Comparison of ENCODE assay signal across 14 cellular contexts in the genomic region with DNA sequence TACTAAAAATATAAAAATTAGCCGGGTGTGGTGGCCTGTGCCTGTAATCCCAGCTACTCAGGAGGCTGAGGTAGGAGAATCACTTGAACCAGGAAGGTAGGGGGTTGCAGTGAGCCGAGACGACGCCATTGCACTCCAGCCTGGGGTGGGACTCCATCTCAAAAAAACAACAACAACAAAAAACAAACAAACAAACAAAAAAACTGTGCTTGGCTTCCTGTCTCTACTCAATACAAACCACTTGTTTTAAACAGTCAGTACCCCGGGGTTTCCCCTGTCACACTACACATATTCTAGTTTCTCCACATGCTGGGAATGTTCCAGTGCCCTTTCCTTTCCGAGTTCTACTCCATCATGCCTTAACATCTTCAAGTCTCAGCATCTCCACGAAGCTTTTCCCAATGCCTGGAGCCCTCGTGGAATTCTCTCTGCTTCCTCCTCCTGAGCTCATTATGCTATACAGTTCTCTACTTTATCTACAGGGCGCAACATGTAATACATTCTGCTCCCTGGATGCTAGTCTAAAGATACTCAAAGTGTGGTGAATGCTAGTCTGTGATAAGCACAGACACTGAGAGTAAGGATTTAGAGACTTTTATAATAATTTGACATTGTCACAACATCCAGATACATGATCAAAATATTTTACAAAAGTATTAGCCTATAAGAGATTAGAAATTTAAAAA. TPM values are rescaled to one million over a fixed set of nuclear protein-coding genes. Genes with fewer than 3 reads are reported as not detected.
DNase-seq lines count a peak whose midpoint lies in the region; ATAC-seq and TF ChIP-seq lines count a peak whose summit lies in the region.
"Had no signal": no experiment of that assay in that cellular context is flagged by ENCODE, and none has a peak within 500 bp of the region (broad histone marks: within the 10 kb centered on the region; RNA-seq: fewer than 3 reads in every experiment).

No MANE protein-coding gene starts in this region.

- no peak overlapping the region for H2AK5ac ChIP-seq in IMR-90 (ENCODE audit: low read depth, low read length)

- H3K9ac ChIP-seq in IMR-90 (ENCODE audit: low read depth, low read length) (no peak overlapping the region), skeletal muscle tissue (ENCODE audit: low read depth in 1 of 3, low read length in 3 of 3) (no peak overlapping the region)
- H3K9ac ChIP-seq: BLaER1 had no signal

- DNase-seq in CD14-positive monocyte (ENCODE audit: low spot score) (no peak), IMR-90 (no peak), islet precursor cell (no peak), cardiac septum (ENCODE audit: low spot score) (no peak)
- no peak for DNase-seq in effector memory CD8-positive, alpha-beta T cell
- DNase-seq: DND-41, HCEC 1CT, NCI-H2081, SHP77 had no signal

- no peak overlapping the region for H3K56ac ChIP-seq in IMR-90 (ENCODE audit: extremely low read depth, insufficient read depth, low read length)

- no peaks in the 10 kb centered on the region for H3K9me3 ChIP-seq in IMR-90 (ENCODE audit: control insufficient read depth, insufficient read depth, low read length)
- H3K9me3 ChIP-seq in skeletal muscle tissue (ENCODE audit: control insufficient read depth in 3 of 3, low read length in 3 of 3) = no peaks in the 10 kb centered on the region
- H3K9me3 ChIP-seq: BLaER1 had no signal

- peaks cover 7% of the 10 kb centered on the region for H3K4me1 ChIP-seq in IMR-90 (ENCODE audit: control insufficient read depth, insufficient read depth, low read length)
- H3K4me1 ChIP-seq in skeletal muscle tissue (ENCODE audit: control insufficient read depth in 3 of 3, insufficient read depth in 3 of 3, low read length in 3 of 3) = peaks cover 16 to 19% (median 16%) of the 10 kb centered on the region in 3 donors

- no peak overlapping the region for H3K14ac ChIP-seq in IMR-90 (replicated peaks; ENCODE audit: low read depth, low read length)

- no peak overlapping the region for H4K8ac ChIP-seq in IMR-90 (ENCODE audit: low read depth in 2 of 2, low read length in 2 of 2)

- H3K4me1 Mint-ChIP-seq in CD14-positive monocyte = peaks cover 41% of the 10 kb centered on the region
- H3K4me1 Mint-ChIP-seq in effector memory CD8-positive, alpha-beta T cell (ENCODE audit: low read depth in 2 of 2) = peaks cover 8 to 21% of the 10 kb centered on the region in 2 donors

- TF ChIP-seq POLR2A in IMR-90 (IDR thresholded peaks at IDR 0.05; ENCODE audit: low read depth, low read length) = no peak

- H3K18ac ChIP-seq in IMR-90 (ENCODE audit: low read depth, low read length) = no peak overlapping the region

- H2AFZ ChIP-seq in IMR-90 (replicated peaks; ENCODE audit: low read length, poor library complexity) = no peak overlapping the region

- H3K36me3 ChIP-seq in IMR-90 (ENCODE audit: control insufficient read depth, insufficient read depth, low read length) (peaks cover 21% of the 10 kb centered on the region), skeletal muscle tissue (ENCODE audit: control insufficient read depth in 3 of 3, insufficient read depth in 3 of 3, low read length in 3 of 3) (peaks cover 5 to 12% (median 6%) of the 10 kb centered on the region in 3 donors)

- no peak for TF ChIP-seq RAD21 in IMR-90 (IDR thresholded peaks at IDR 0.05; ENCODE audit: low read length)

- intact Hi-C loops in CD14-positive monocyte (cut with micrococcal nuclease) (loop anchor here (5.0 to 10.0 kb wide), 2 partner anchors 46 to 48 kb away; a partner anchor contains a TSS), IMR-90 (cut with micrococcal nuclease) (no loop called here), cardiac septum (cut with DNase I) (no loop called here)

- H3K27ac Mint-ChIP-seq in CD14-positive monocyte = peak overlapping the region; percentile 78 to 92 (median 87)
- peak overlapping the region; percentile 6 to 63 for H3K27ac Mint-ChIP-seq in effector memory CD8-positive, alpha-beta T cell

- no peak overlapping the region for H3K4me2 ChIP-seq in IMR-90 (ENCODE audit: low read depth, low read length)
- H3K4me2 ChIP-seq: BLaER1 had no signal

- H3K27me3 ChIP-seq in IMR-90 (ENCODE audit: control insufficient read depth, insufficient read depth, low read length) (no peaks in the 10 kb centered on the region), skeletal muscle tissue (ENCODE audit: control insufficient read depth in 3 of 3, insufficient read depth in 3 of 3, low read length in 3 of 3) (no peaks in the 10 kb centered on the region)
- H3K27me3 ChIP-seq: BLaER1 had no signal

- CTCF ChIA-PET in IMR-90 (lab: Yijun Ruan, JAX) = interaction anchor here (0.5 kb wide), 1 partner anchor 189 kb away, joined by 5 read pairs; no protein-coding TSS in a partner anchor

- TF ChIP-seq CTCF in CD14-positive monocyte (IDR thresholded peaks at IDR 0.05) = no peak
- TF ChIP-seq CTCF in IMR-90 (conservative IDR thresholded peaks at IDR 0.05; ENCODE audit: low read depth, low read length) = no peak

- H2BK5ac ChIP-seq in IMR-90 (ENCODE audit: low read depth, low read length, poor library complexity, severe bottlenecking) = no peak overlapping the region

- dilution Hi-C loops in IMR-90 (cut with HindIII; ENCODE audit: low sequenced_read_pairs, unreplicated experiment) = no loop called here

- H2AK9ac ChIP-seq in IMR-90 (replicated peaks; ENCODE audit: low read depth, low read length, poor library complexity) = no peak overlapping the region

- no peak overlapping the region for H4K91ac ChIP-seq in IMR-90 (ENCODE audit: insufficient read depth, low read depth, low read length)

- no peak overlapping the region for H3K23ac ChIP-seq in IMR-90 (ENCODE audit: low read depth, low read length)

- H3K9me1 ChIP-seq in IMR-90 (ENCODE audit: insufficient read depth, low read length) = peaks cover 5% of the 10 kb centered on the region; the same call in 1 of the 2 replicates

- no peak overlapping the region for H3K27ac ChIP-seq in IMR-90 (ENCODE audit: insufficient read depth, low read length)
- H3K27ac ChIP-seq in skeletal muscle tissue (ENCODE audit: low read depth, low read length) = peak overlapping the region; percentile 95
- H3K27ac ChIP-seq: BLaER1 had no signal

- H3K9me3 Mint-ChIP-seq in CD14-positive monocyte = no peaks in the 10 kb centered on the region
- no peaks in the 10 kb centered on the region for H3K9me3 Mint-ChIP-seq in effector memory CD8-positive, alpha-beta T cell

- H3K4me3 Mint-ChIP-seq in CD14-positive monocyte = no peak overlapping the region
- H3K4me3 Mint-ChIP-seq in effector memory CD8-positive, alpha-beta T cell = no peak overlapping the region

- H3K4me3 ChIP-seq in IMR-90 (ENCODE audit: insufficient read depth, low read depth, low read length) (no peak overlapping the region), skeletal muscle tissue (ENCODE audit: low read length in 3 of 3) (no peak overlapping the region)
- H3K4me3 ChIP-seq: BLaER1, lung had no signal

- H2BK15ac ChIP-seq in IMR-90 (ENCODE audit: low read depth, low read length) = 0 out of 3 replicates have a peak overlapping the region, but pooled peaks have one; percentile 13

- peaks cover 14 to 49% of the 10 kb centered on the region in 2 experiments for H3K79me1 ChIP-seq in IMR-90 (ENCODE audit: low read depth in 1 of 2, low read length in 2 of 2)

- peaks cover 35 to 71% of the 10 kb centered on the region in 2 donors for H3K36me3 Mint-ChIP-seq in CD14-positive monocyte
- peaks cover 79% of the 10 kb centered on the region for H3K36me3 Mint-ChIP-seq in effector memory CD8-positive, alpha-beta T cell (ENCODE audit: insufficient read depth)

- H2BK20ac ChIP-seq in IMR-90 (ENCODE audit: low read depth, low read length) = no peak overlapping the region

- BruUV-seq in IMR-90 (replicated peaks; lab: Mats Ljungman, UMichigan) = no TSS peak

- ATAC-seq in IMR-90 (ENCODE audit: low read depth) = no peak
- no peak for ATAC-seq in effector memory CD8-positive, alpha-beta T cell (replicated peaks)
- no peak for ATAC-seq in GM18873 (IDR thresholded peaks at IDR 0.05; ENCODE audit: low FRiP score, unreplicated experiment)
- no peak for ATAC-seq in GM21825 (IDR thresholded peaks at IDR 0.05; ENCODE audit: unreplicated experiment)

- 96% methylated on average over 4 of the region's 9 CpGs; no CpG with 5 or more reads in 1 of the 2 experiments for WGBS in IMR-90 (ENCODE audit: extremely low coverage in 2 of 2, insufficient read length in 1 of 2), 2 experiments

- POLR2A ChIA-PET in IMR-90 (lab: Charles Lee; ENCODE audit: unreplicated experiment) = no interaction called here

- no peak overlapping the region for H4K5ac ChIP-seq in IMR-90 (ENCODE audit: low read depth, low read length)

- no peak overlapping the region for H2BK120ac ChIP-seq in IMR-90 (ENCODE audit: low read depth, low read length)

- H3K4ac ChIP-seq in IMR-90 (ENCODE audit: low read depth, low read length) = no peak overlapping the region

- in situ Hi-C loops in IMR-90 (cut with MboI; ENCODE audit: low sequenced_read_pairs) = no loop called here

- H3K27me3 Mint-ChIP-seq in CD14-positive monocyte (ENCODE audit: low read depth in 3 of 3) = no peaks in the 10 kb centered on the region
- no peaks in the 10 kb centered on the region for H3K27me3 Mint-ChIP-seq in effector memory CD8-positive, alpha-beta T cell

- H4K20me1 ChIP-seq in IMR-90 (ENCODE audit: insufficient read depth, low read length) = peaks cover 11% of the 10 kb centered on the region; the same call in 1 of the 2 replicates

RNA-seq across cellular contexts. Expression of a gene that starts 7.8 kb away (rescaled TPM):
- polyA plus RNA-seq in CD14-positive monocyte (100 to 1,000 TPM; 105 to 111 TPM), IMR-90 (2012; rRNA removed) (83.3 and 96.7 TPM in 2 replicates)
- total RNA-seq in IMR-90 (2012; rRNA removed) (78.9 and 152 TPM in 2 replicates), skeletal muscle tissue (27.1 TPM), cardiac septum (59.6 TPM)
- 25.8 and 65.5 TPM in 2 replicates for polyA plus RNA-seq in IMR-90 (2012; cell fraction: cytosol; rRNA removed)
- 19.1 and 55.3 TPM in 2 replicates for polyA plus RNA-seq in IMR-90 (2012; cell fraction: nucleus; rRNA removed; ENCODE audit: low replicate concordance)

RNA-seq across cellular contexts. Expression of a gene that starts 26.6 kb away (rescaled TPM):
- under 1 TPM; 0.11 to 0.31 TPM for polyA plus RNA-seq in CD14-positive monocyte
- 0.72 and 1.4 TPM in 2 replicates for total RNA-seq in IMR-90 (2012; rRNA removed)
- 4.1 and 4.2 TPM in 2 replicates for polyA plus RNA-seq in IMR-90 (2012; rRNA removed)
- polyA plus RNA-seq in IMR-90 (2012; cell fraction: cytosol; rRNA removed) = 3.0 and 4.8 TPM in 2 replicates
- polyA plus RNA-seq in IMR-90 (2012; cell fraction: nucleus; rRNA removed; ENCODE audit: low replicate concordance) = 2.6 and 4.9 TPM in 2 replicates
- total RNA-seq in skeletal muscle tissue = 0.52 TPM
- 1.6 TPM for total RNA-seq in cardiac septum

RNA-seq across cellular contexts. Expression of a gene that starts 45.2 kb away (rescaled TPM):
- polyA plus RNA-seq in CD14-positive monocyte (10 to 100 TPM; 16.1 to 19.2 TPM), IMR-90 (2012; rRNA removed) (25.2 and 25.7 TPM in 2 replicates)
- total RNA-seq in IMR-90 (2012; rRNA removed) (8.6 and 9.4 TPM in 2 replicates), skeletal muscle tissue (12.0 TPM), cardiac septum (60.1 TPM)
- polyA plus RNA-seq in IMR-90 (2012; cell fraction: cytosol; rRNA removed) = 23.1 and 33.9 TPM in 2 replicates
- 45.2 and 54.3 TPM in 2 replicates for polyA plus RNA-seq in IMR-90 (2012; cell fraction: nucleus; rRNA removed; ENCODE audit: low replicate concordance)

RNA-seq across cellular contexts. Expression of a gene that starts 47.4 kb away (rescaled TPM):
- polyA plus RNA-seq in CD14-positive monocyte = 1 to 10 TPM; 1.3 to 2.4 TPM
- 18.9 and 19.7 TPM in 2 replicates for total RNA-seq in IMR-90 (2012; rRNA removed)
- polyA plus RNA-seq in IMR-90 (2012; rRNA removed) = 7.2 and 8.9 TPM in 2 replicates
- 2.2 and 4.7 TPM in 2 replicates for polyA plus RNA-seq in IMR-90 (2012; cell fraction: cytosol; rRNA removed)
- polyA plus RNA-seq in IMR-90 (2012; cell fraction: nucleus; rRNA removed; ENCODE audit: low replicate concordance) = 5.4 and 22.6 TPM in 2 replicates
- 11.5 TPM for total RNA-seq in skeletal muscle tissue
- total RNA-seq in cardiac septum = 0.48 TPM

Comparison
In these comparisons a context has a peak if more than half of its experiments do, and no peak if none do; other contexts are left out.
1. intact Hi-C loops: an anchor here in CD14-positive monocyte (5.0 to 10.0 kb wide); none called in IMR-90 and cardiac septum.